8 cellular contexts compared by ENCODE assay signal in the genomic region with DNA sequence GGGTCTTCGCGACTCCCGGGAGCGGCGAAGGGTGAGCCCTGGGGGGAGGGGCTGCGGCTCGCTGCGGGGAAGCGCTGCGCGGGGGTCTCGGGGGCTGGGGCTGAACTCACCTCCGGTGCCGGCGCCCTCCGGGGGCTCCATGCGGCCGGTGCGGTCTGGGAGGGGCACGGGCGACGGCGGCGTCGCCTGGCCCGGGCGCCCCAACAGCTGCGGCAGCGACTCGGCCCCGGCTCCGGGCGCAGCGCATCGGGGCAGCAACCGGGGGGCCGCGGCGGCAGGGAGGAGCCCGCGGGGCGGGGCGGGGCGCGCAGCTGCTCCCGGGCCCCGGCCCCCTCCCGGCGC. TPM values are rescaled to one million over a fixed set of nuclear protein-coding genes. Genes with fewer than 3 reads are reported as not detected.
A peak's percentile ranks its signal among the peaks of the same experiment; 100 is the strongest.
DNase-seq lines count a peak whose midpoint lies in the region; ATAC-seq, FAIRE-seq and TF ChIP-seq lines count a peak whose summit lies in the region.

Gene DBNDD1, minus strand, starts transcription at position 256 of the 342 bp plus-strand sequence. Its CDS starts 115 bp downstream, at position 141.

- peaks cover 5% of the 10 kb centered on the region for H3K9me3 Mint-ChIP-seq in T-helper 2 cell treated with Interferon-gamma antibody and Interleukin-4, amounts not matched to agents 5 μg/mL and 100 μg/mL, for 36 hours
- H3K9me3 Mint-ChIP-seq in astrocyte (ENCODE audit: unreplicated experiment), result no peaks in the 10 kb centered on the region

- H3K4me1 ChIP-seq in astrocyte (ENCODE audit: insufficient read depth, low read length) (peaks cover 35% of the 10 kb centered on the region), left lung (peaks cover 5 to 46% of the 10 kb centered on the region in 2 donors), suprapubic skin (peaks cover 32% of the 10 kb centered on the region)

- no peak for FAIRE-seq in astrocyte (lab: Jason Lieb, UNC)

- TF ChIP-seq CTCF in astrocyte (IDR thresholded peaks at IDR 0.05; ENCODE audit: insufficient read depth, low read depth, low read length), result no peak
- TF ChIP-seq CTCF in left lung (IDR thresholded peaks at IDR 0.05), result no peak
- no peak for TF ChIP-seq CTCF in suprapubic skin (IDR thresholded peaks at IDR 0.05)

- ATAC-seq in left lung (no peak), HG03432 (IDR thresholded peaks at IDR 0.05; ENCODE audit: unreplicated experiment) (no peak), HG03135 (IDR thresholded peaks at IDR 0.05; ENCODE audit: unreplicated experiment) (no peak)

- H3K9ac ChIP-seq in astrocyte (ENCODE audit: low read length), result peak within 1 kb of the TSS; percentile 82

- intact Hi-C loops in left lung (cut with DNase I), result no loop called here

- WGBS in suprapubic skin, result no CpG with 5 or more reads among the region's 49 CpGs

- H3K4me3 Mint-ChIP-seq in T-helper 2 cell treated with Interferon-gamma antibody and Interleukin-4, amounts not matched to agents 5 μg/mL and 100 μg/mL, for 36 hours, result peak within 1 kb of the TSS; percentile 72
- H3K4me3 Mint-ChIP-seq in astrocyte (ENCODE audit: unreplicated experiment), result peak within 1 kb of the TSS; percentile 90

- H3K36me3 ChIP-seq in astrocyte (ENCODE audit: insufficient read depth, low read length) (no peaks in the 10 kb centered on the region), left lung (no peaks in the 10 kb centered on the region), suprapubic skin (no peaks in the 10 kb centered on the region)

- H3K9me3 ChIP-seq in astrocyte (ENCODE audit: insufficient read depth, low read depth, low read length) (no peaks in the 10 kb centered on the region), left lung (no peaks in the 10 kb centered on the region), suprapubic skin (no peaks in the 10 kb centered on the region)

- H3K4me1 Mint-ChIP-seq in T-helper 2 cell treated with Interferon-gamma antibody and Interleukin-4, amounts not matched to agents 5 μg/mL and 100 μg/mL, for 36 hours (ENCODE audit: low read depth), result peaks cover 4% of the 10 kb centered on the region
- H3K4me1 Mint-ChIP-seq in astrocyte (ENCODE audit: low read depth, unreplicated experiment), result peaks cover 27% of the 10 kb centered on the region

- H3K27ac ChIP-seq in astrocyte (ENCODE audit: low read depth, low read length) (peak within 1 kb of the TSS; percentile 90), left lung (peak within 1 kb of the TSS; percentile 23 to 62), suprapubic skin (peak within 1 kb of the TSS; percentile 34)

- H4K20me1 ChIP-seq in astrocyte (ENCODE audit: insufficient read depth, low read length), result peaks cover 9% of the 10 kb centered on the region

- peaks cover 9% of the 10 kb centered on the region for H3K79me2 ChIP-seq in astrocyte (ENCODE audit: insufficient read depth, low read length)

- no peak for TF ChIP-seq EP300 in suprapubic skin (IDR thresholded peaks at IDR 0.05)

- H3K36me3 Mint-ChIP-seq in T-helper 2 cell treated with Interferon-gamma antibody and Interleukin-4, amounts not matched to agents 5 μg/mL and 100 μg/mL, for 36 hours (ENCODE audit: low read depth), result peaks cover 4% of the 10 kb centered on the region
- no peaks in the 10 kb centered on the region for H3K36me3 Mint-ChIP-seq in astrocyte (ENCODE audit: low read depth, unreplicated experiment)

- DNase-seq in T-helper 2 cell treated with Interferon-gamma antibody and Interleukin-4, amounts not matched to agents 5 μg/mL and 100 μg/mL, for 36 hours (ENCODE audit: low spot score), result no peak
- DNase-seq in T-helper 2 cell (no peak), astrocyte (ENCODE audit: low read depth) (no peak), left lung (no peak), suprapubic skin (ENCODE audit: low spot score in 2 of 2) (no peak)
- no peak for DNase-seq in stimulated activated CD8-positive, alpha-beta memory T cell treated with anti-CD3 and anti-CD28 coated beads, Interleukin-4, amount 100 ng/mL, for 48 hours

- H3K27ac Mint-ChIP-seq in T-helper 2 cell treated with Interferon-gamma antibody and Interleukin-4, amounts not matched to agents 5 μg/mL and 100 μg/mL, for 36 hours, result no peak within 1 kb of the TSS
- peak within 1 kb of the TSS; percentile 96 for H3K27ac Mint-ChIP-seq in astrocyte (ENCODE audit: unreplicated experiment)

- no peak for TF ChIP-seq POLR2A in suprapubic skin (IDR thresholded peaks at IDR 0.05)

- peaks cover 23% of the 10 kb centered on the region for H3K27me3 Mint-ChIP-seq in T-helper 2 cell treated with Interferon-gamma antibody and Interleukin-4, amounts not matched to agents 5 μg/mL and 100 μg/mL, for 36 hours (ENCODE audit: low read depth)
- no peaks in the 10 kb centered on the region for H3K27me3 Mint-ChIP-seq in astrocyte (ENCODE audit: low read depth, unreplicated experiment)

- H3K4me3 ChIP-seq in astrocyte (ENCODE audit: insufficient read depth, low read depth, low read length) (peak within 1 kb of the TSS; percentile 56), left lung (peak within 1 kb of the TSS; percentile 49 to 51), suprapubic skin (peak within 1 kb of the TSS; percentile 81)

- peak within 1 kb of the TSS; percentile 92 for H3K4me2 ChIP-seq in astrocyte (ENCODE audit: low read length)

- peak within 1 kb of the TSS; percentile 72 for H2AFZ ChIP-seq in astrocyte (ENCODE audit: low read depth, low read length)

- H3K27me3 ChIP-seq in astrocyte (ENCODE audit: insufficient read depth, low read length), result no peaks in the 10 kb centered on the region
- peaks cover 0 to 38% of the 10 kb centered on the region in 2 donors for H3K27me3 ChIP-seq in left lung
- no peaks in the 10 kb centered on the region for H3K27me3 ChIP-seq in suprapubic skin

RNA-seq across cellular contexts. Expression of gene DBNDD1, which starts in this region (rescaled TPM):
- total RNA-seq in astrocyte (18.1 and 24.0 TPM in 2 replicates), left lung (10 to 100 TPM in 1 of 2 donors, 1 to 10 TPM in 1; 8.1 to 20.6 TPM), suprapubic skin (1 to 10 TPM; 1.2 to 7.5 (median 4.5) TPM)

Comparison
In these comparisons a context has a peak if more than half of its experiments do, and no peak if none do; other contexts are left out.
1. H3K27ac ChIP-seq: peak in every context shown above with its lines; median percentile 90 in astrocyte; 42 in left lung; 34 in suprapubic skin.